14 cellular contexts compared by ENCODE assay signal in the genomic region with DNA sequence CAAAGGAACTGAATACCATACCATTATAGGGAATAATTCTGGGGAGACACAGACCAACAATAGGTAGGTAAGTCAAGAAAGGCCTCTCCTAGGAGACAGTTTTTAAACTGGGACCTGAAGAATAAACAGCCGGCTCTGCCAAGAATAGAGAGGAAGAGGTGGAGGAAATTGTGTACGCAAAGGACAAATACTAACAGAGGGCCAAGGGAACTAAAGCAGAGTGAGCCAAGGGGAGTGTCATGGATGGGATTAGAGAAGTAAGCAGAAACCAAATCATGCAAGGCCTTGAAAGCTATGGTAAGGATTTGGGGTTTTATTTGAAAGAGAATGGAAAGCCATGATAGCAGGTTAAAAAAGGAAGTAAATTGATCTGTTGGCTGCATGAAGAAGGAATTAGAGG. TPM values are rescaled to one million over a fixed set of nuclear protein-coding genes. Genes with fewer than 3 reads are reported as not detected.
"Had no signal": no experiment of that assay in that cellular context is flagged by ENCODE, and none has a peak within 500 bp of the region (broad histone marks: within the 10 kb centered on the region; RNA-seq: fewer than 3 reads in every experiment).

No MANE protein-coding gene starts in this region.

- H3K4me1 ChIP-seq: gastroesophageal sphincter had no signal

- H3K36me3 ChIP-seq: gastroesophageal sphincter, neutrophil had no signal

- H3K9me3 Mint-ChIP-seq: activated CD4-positive, alpha-beta memory T cell treated with anti-CD3 and anti-CD28 coated beads for 36 hours; activated naive CD4-positive, alpha-beta T cell treated with anti-CD3 and anti-CD28 coated beads for 36 hours; activated naive CD8-positive, alpha-beta T cell treated with anti-CD3 and anti-CD28 coated beads, Interleukin-2, amount 50 U/mL, for 24 hours; activated T-helper 2 cell treated with anti-CD3 and anti-CD28 coated beads, Interferon-gamma antibody, Interleukin-2, Interleukin-4, amounts not matched to agents 10 μg/mL and 5 μg/mL and 100 μg/mL, durations not matched to agents 14 hours and 24 hours and 36 hours; dendritic cell treated with granulocyte-macrophage colony-stimulating factor and Interleukin-4, amounts not matched to agents 40 ng/mL and 50 ng/mL, for 4 days; naive B cell; stimulated activated effector memory CD8-positive, alpha-beta T cell treated with anti-CD3 and anti-CD28 coated beads, Interleukin-12 subunit alpha, Interleukin-12 subunit beta, amount 100 ng/mL, for 72 hours had no signal

- H3K27me3 ChIP-seq: gastroesophageal sphincter, neutrophil had no signal

- H3K27me3 Mint-ChIP-seq: activated CD4-positive, alpha-beta memory T cell treated with anti-CD3 and anti-CD28 coated beads for 36 hours; activated CD4-positive, alpha-beta T cell treated with anti-CD3 and anti-CD28 coated beads for 36 hours; naive B cell had no signal

- H3K4me3 Mint-ChIP-seq: activated CD4-positive, alpha-beta memory T cell treated with anti-CD3 and anti-CD28 coated beads for 36 hours; activated CD4-positive, alpha-beta T cell treated with anti-CD3 and anti-CD28 coated beads for 36 hours; activated CD8-positive, alpha-beta memory T cell treated with anti-CD3 and anti-CD28 coated beads, Interleukin-2, amount 10 ng/mL, durations not matched to agents 7 days and 5 days; activated naive CD4-positive, alpha-beta T cell treated with anti-CD3 and anti-CD28 coated beads for 36 hours; activated naive CD8-positive, alpha-beta T cell treated with anti-CD3 and anti-CD28 coated beads, Interleukin-2, amount 50 U/mL, for 24 hours; dendritic cell treated with granulocyte-macrophage colony-stimulating factor and Interleukin-4, amounts not matched to agents 40 ng/mL and 50 ng/mL, for 4 days; naive B cell; stimulated activated effector memory CD8-positive, alpha-beta T cell treated with anti-CD3 and anti-CD28 coated beads, Interleukin-12 subunit alpha, Interleukin-12 subunit beta, amount 100 ng/mL, for 72 hours had no signal

- H3K27ac Mint-ChIP-seq: activated CD4-positive, alpha-beta memory T cell treated with anti-CD3 and anti-CD28 coated beads for 36 hours; activated CD4-positive, alpha-beta T cell treated with anti-CD3 and anti-CD28 coated beads for 36 hours; activated CD8-positive, alpha-beta memory T cell treated with anti-CD3 and anti-CD28 coated beads, Interleukin-2, amount 10 ng/mL, durations not matched to agents 7 days and 5 days; activated naive CD4-positive, alpha-beta T cell treated with anti-CD3 and anti-CD28 coated beads for 36 hours; activated naive CD8-positive, alpha-beta T cell treated with anti-CD3 and anti-CD28 coated beads, Interleukin-2, amount 50 U/mL, for 24 hours; activated T-helper 2 cell treated with anti-CD3 and anti-CD28 coated beads, Interferon-gamma antibody, Interleukin-2, Interleukin-4, amounts not matched to agents 10 μg/mL and 5 μg/mL and 100 μg/mL, durations not matched to agents 14 hours and 24 hours and 36 hours; dendritic cell treated with granulocyte-macrophage colony-stimulating factor and Interleukin-4, amounts not matched to agents 40 ng/mL and 50 ng/mL, for 4 days; stimulated activated effector memory CD8-positive, alpha-beta T cell treated with anti-CD3 and anti-CD28 coated beads, Interleukin-12 subunit alpha, Interleukin-12 subunit beta, amount 100 ng/mL, for 72 hours had no signal

- H3K4me1 Mint-ChIP-seq: activated CD4-positive, alpha-beta T cell treated with anti-CD3 and anti-CD28 coated beads for 36 hours; activated CD8-positive, alpha-beta memory T cell treated with anti-CD3 and anti-CD28 coated beads, Interleukin-2, amount 10 ng/mL, durations not matched to agents 7 days and 5 days; activated naive CD8-positive, alpha-beta T cell treated with anti-CD3 and anti-CD28 coated beads, Interleukin-2, amount 50 U/mL, for 24 hours; stimulated activated effector memory CD8-positive, alpha-beta T cell treated with anti-CD3 and anti-CD28 coated beads, Interleukin-12 subunit alpha, Interleukin-12 subunit beta, amount 100 ng/mL, for 72 hours had no signal

- H3K36me3 Mint-ChIP-seq: activated CD4-positive, alpha-beta memory T cell treated with anti-CD3 and anti-CD28 coated beads for 36 hours; activated CD8-positive, alpha-beta memory T cell treated with anti-CD3 and anti-CD28 coated beads, Interleukin-2, amount 10 ng/mL, durations not matched to agents 7 days and 5 days; naive B cell; stimulated activated effector memory CD8-positive, alpha-beta T cell treated with anti-CD3 and anti-CD28 coated beads, Interleukin-12 subunit alpha, Interleukin-12 subunit beta, amount 100 ng/mL, for 72 hours had no signal

- H3K4me3 ChIP-seq: gastroesophageal sphincter had no signal

- DNase-seq: activated CD4-positive, alpha-beta memory T cell treated with anti-CD3 and anti-CD28 coated beads for 36 hours; activated CD4-positive, alpha-beta T cell treated with anti-CD3 and anti-CD28 coated beads for 36 hours; activated CD8-positive, alpha-beta memory T cell treated with anti-CD3 and anti-CD28 coated beads, Interleukin-2, amount 10 ng/mL, durations not matched to agents 7 days and 5 days; activated naive CD4-positive, alpha-beta T cell treated with anti-CD3 and anti-CD28 coated beads for 36 hours; activated naive CD8-positive, alpha-beta T cell treated with anti-CD3 and anti-CD28 coated beads, Interleukin-2, amount 50 U/mL, for 24 hours; activated T-cell treated with anti-CD3 and anti-CD28 coated beads, Interleukin-2, amount 50 U/mL, for 1 hour; aorta; naive B cell; stimulated activated CD4-positive, alpha-beta T cell treated with anti-CD3 and anti-CD28 coated beads, Interleukin-2, amount 100 ng/mL, for 24 hours had no signal

- H3K27ac ChIP-seq: gastroesophageal sphincter, neutrophil had no signal

RNA-seq across cellular contexts. Expression of a gene that starts 18.1 kb away (rescaled TPM):
- total RNA-seq: activated CD4-positive, alpha-beta memory T cell treated with anti-CD3 and anti-CD28 coated beads for 36 hours; activated naive CD4-positive, alpha-beta T cell treated with anti-CD3 and anti-CD28 coated beads for 36 hours had no signal
